In genomic region chr1:9345471-9345870, GRCh38 we compare ENCODE assay signal across 16 cellular contexts. TPM values are rescaled to one million over a fixed set of nuclear protein-coding genes. Genes with fewer than 3 reads are reported as not detected.
DNase-seq lines count a peak whose midpoint lies in the region; ATAC-seq and TF ChIP-seq lines count a peak whose summit lies in the region.
"Had no signal": no experiment of that assay in that cellular context is flagged by ENCODE, and none has a peak within 500 bp of the region (broad histone marks: within the 10 kb centered on the region; RNA-seq: fewer than 3 reads in every experiment).

No MANE protein-coding gene starts in this region.

- H3K9me3 ChIP-seq in BLaER1: peaks cover 6% of the 10 kb centered on the region
- H3K9me3 ChIP-seq in IMR-90 (ENCODE audit: control insufficient read depth, insufficient read depth, low read length): no peaks in the 10 kb centered on the region
- no peaks in the 10 kb centered on the region for H3K9me3 ChIP-seq in mammary epithelial cell (replicated peaks; ENCODE audit: insufficient read depth, low read length)
- no peaks in the 10 kb centered on the region for H3K9me3 ChIP-seq in parathyroid adenoma (ENCODE audit: control insufficient read depth, low read length)
- H3K9me3 ChIP-seq in thyroid gland: no peaks in the 10 kb centered on the region

- H4K20me1 ChIP-seq in BLaER1 (peaks cover 50% of the 10 kb centered on the region), IMR-90 (ENCODE audit: insufficient read depth, low read length) (peaks cover 92% of the 10 kb centered on the region), mammary epithelial cell (ENCODE audit: insufficient read depth, low read length) (peaks cover under 1% of the 10 kb centered on the region)

- no peak overlapping the region for H3K4ac ChIP-seq in IMR-90 (ENCODE audit: low read depth, low read length)

- dilution Hi-C loops in IMR-90 (cut with HindIII; ENCODE audit: low sequenced_read_pairs, unreplicated experiment) (no loop called here), mammary epithelial cell (cut with HindIII; ENCODE audit: low sequenced_read_pairs) (no loop called here)

- POLR2A ChIA-PET in IMR-90 (lab: Charles Lee; ENCODE audit: unreplicated experiment): no interaction called here

- WGBS in IMR-90 (ENCODE audit: extremely low coverage in 2 of 2, insufficient read length in 1 of 2), 2 experiments: 96% methylated on average over 4 of the region's 6 CpGs; no CpG with 5 or more reads in 1 of the 2 experiments
- WGBS in mammary epithelial cell (ENCODE audit: low coverage, missing lambda C conversion rate): 74% methylated on average over 5 of the region's 6 CpGs
- WGBS in thyroid gland, 2 donors: 77 to 88% methylated on average over 5 to 6 of the region's 6 CpGs

- no peak for TF ChIP-seq RAD21 in IMR-90 (IDR thresholded peaks at IDR 0.05; ENCODE audit: low read length)

- no peak overlapping the region for H4K5ac ChIP-seq in IMR-90 (ENCODE audit: low read depth, low read length)

- H2AFZ ChIP-seq in IMR-90 (replicated peaks; ENCODE audit: low read length, poor library complexity) (no peak overlapping the region), mammary epithelial cell (ENCODE audit: low read depth, low read length) (no peak overlapping the region), parathyroid adenoma (no peak overlapping the region)

- no TSS peak for BruUV-seq in IMR-90 (replicated peaks; lab: Mats Ljungman, UMichigan)
- no TSS peak for BruUV-seq in mammary epithelial cell (replicated peaks; lab: Mats Ljungman, UMichigan)

- in situ Hi-C loops in IMR-90 (cut with MboI; ENCODE audit: low sequenced_read_pairs): no loop called here
- in situ Hi-C loops in mammary epithelial cell (cut with MboI; ENCODE audit: low sequenced_read_pairs in 2 of 2): no loop called here

- H3K18ac ChIP-seq in IMR-90 (ENCODE audit: low read depth, low read length): no peak overlapping the region

- H2BK20ac ChIP-seq in IMR-90 (ENCODE audit: low read depth, low read length): no peak overlapping the region

- TF ChIP-seq CTCF in IMR-90 (conservative IDR thresholded peaks at IDR 0.05; ENCODE audit: low read depth, low read length) (no peak), mammary epithelial cell (conservative IDR thresholded peaks at IDR 0.05 in 1 of 2, IDR thresholded peaks at IDR 0.05 in 1 of 2; ENCODE audit: extremely low read depth in 1 of 2, insufficient read depth in 1 of 2, low read depth in 1 of 2, low read length in 2 of 2) (no peak), parathyroid adenoma (IDR thresholded peaks at IDR 0.05) (no peak), thyroid gland (IDR thresholded peaks at IDR 0.05) (no peak)

- intact Hi-C loops in IMR-90 (cut with micrococcal nuclease) (no loop called here), mammary epithelial cell (cut with micrococcal nuclease) (no loop called here), thyroid gland (cut with DNase I) (no loop called here)

- no peak overlapping the region for H4K8ac ChIP-seq in IMR-90 (ENCODE audit: low read depth in 2 of 2, low read length in 2 of 2)

- no peak for TF ChIP-seq POLR2A in IMR-90 (IDR thresholded peaks at IDR 0.05; ENCODE audit: low read depth, low read length)
- no peak for TF ChIP-seq POLR2A in thyroid gland (IDR thresholded peaks at IDR 0.05)

- H3K79me2 ChIP-seq in mammary epithelial cell (ENCODE audit: insufficient read depth, low read length) (peaks cover 80% of the 10 kb centered on the region), parathyroid adenoma (no peaks in the 10 kb centered on the region)

- CTCF ChIA-PET in IMR-90 (lab: Yijun Ruan, JAX) (no interaction called here), mammary epithelial cell (lab: Charles Lee; ENCODE audit: low non-redundant PET) (no interaction called here)

- ATAC-seq in IMR-90 (ENCODE audit: low read depth): no peak
- ATAC-seq in GM18520 (IDR thresholded peaks at IDR 0.05; ENCODE audit: unreplicated experiment): no peak
- ATAC-seq in GM19035 (IDR thresholded peaks at IDR 0.05; ENCODE audit: unreplicated experiment): no peak
- no peak for ATAC-seq in GM19023 (IDR thresholded peaks at IDR 0.05; ENCODE audit: unreplicated experiment)
- ATAC-seq: Panc1, SK-N-SH treated with all-trans-retinoic acid at 6 μM for 48 hours had no signal

- H3K27ac ChIP-seq in BLaER1 (no peak overlapping the region), IMR-90 (ENCODE audit: insufficient read depth, low read length) (no peak overlapping the region), mammary epithelial cell (ENCODE audit: insufficient read depth, low read depth, low read length) (no peak overlapping the region), parathyroid adenoma (no peak overlapping the region), thyroid gland (peak overlapping the region in 1 of 3 donors; percentile 32)

- H2BK5ac ChIP-seq in IMR-90 (ENCODE audit: low read depth, low read length, poor library complexity, severe bottlenecking): no peak overlapping the region

- peaks cover 45 to 91% of the 10 kb centered on the region in 2 experiments for H3K79me1 ChIP-seq in IMR-90 (ENCODE audit: low read depth in 1 of 2, low read length in 2 of 2)

- H3K4me1 ChIP-seq in BLaER1 (peaks cover 66% of the 10 kb centered on the region), IMR-90 (ENCODE audit: control insufficient read depth, insufficient read depth, low read length) (peaks cover 13% of the 10 kb centered on the region), mammary epithelial cell (ENCODE audit: insufficient read depth, low read length) (peaks cover 37% of the 10 kb centered on the region), parathyroid adenoma (no peaks in the 10 kb centered on the region), thyroid gland (peaks cover 29 to 51% of the 10 kb centered on the region in 2 donors)

- H2BK15ac ChIP-seq in IMR-90 (ENCODE audit: low read depth, low read length): no peak overlapping the region

- H3K4me3 ChIP-seq in BLaER1: no peak overlapping the region
- H3K4me3 ChIP-seq in IMR-90 (ENCODE audit: insufficient read depth, low read depth, low read length): no peak overlapping the region
- no peak overlapping the region for H3K4me3 ChIP-seq in mammary epithelial cell (replicated peaks in 1 of 3; ENCODE audit: insufficient read depth in 1 of 3, low read depth in 2 of 3, low read length in 3 of 3)
- H3K4me3 ChIP-seq in parathyroid adenoma (ENCODE audit: low read depth, low read length): no peak overlapping the region
- no peak overlapping the region for H3K4me3 ChIP-seq in thyroid gland (replicated peaks in 1 of 3)

- no peak overlapping the region for H2BK120ac ChIP-seq in IMR-90 (ENCODE audit: low read depth, low read length)

- H3K23ac ChIP-seq in IMR-90 (ENCODE audit: low read depth, low read length): no peak overlapping the region

- peaks cover 33% of the 10 kb centered on the region for H3K9me1 ChIP-seq in IMR-90 (ENCODE audit: insufficient read depth, low read length)

- no peak overlapping the region for H3K14ac ChIP-seq in IMR-90 (replicated peaks; ENCODE audit: low read depth, low read length)

- H2AK9ac ChIP-seq in IMR-90 (replicated peaks; ENCODE audit: low read depth, low read length, poor library complexity): no peak overlapping the region

- peak overlapping the region; percentile 24; the same call in 1 of the 2 replicates for H2AK5ac ChIP-seq in IMR-90 (ENCODE audit: low read depth, low read length)

- no peak overlapping the region for H4K91ac ChIP-seq in IMR-90 (ENCODE audit: insufficient read depth, low read depth, low read length)

- H3K9ac ChIP-seq in BLaER1: no peak overlapping the region
- H3K9ac ChIP-seq in IMR-90 (ENCODE audit: low read depth, low read length): no peak overlapping the region
- H3K9ac ChIP-seq in mammary epithelial cell (ENCODE audit: insufficient read depth, low read length): no peak overlapping the region
- H3K9ac ChIP-seq in parathyroid adenoma: no peak overlapping the region

- H3K36me3 ChIP-seq in BLaER1: no peaks in the 10 kb centered on the region
- H3K36me3 ChIP-seq in IMR-90 (ENCODE audit: control insufficient read depth, insufficient read depth, low read length): no peaks in the 10 kb centered on the region
- no peaks in the 10 kb centered on the region for H3K36me3 ChIP-seq in mammary epithelial cell (ENCODE audit: insufficient read depth, low read length)
- H3K36me3 ChIP-seq in parathyroid adenoma (ENCODE audit: control insufficient read depth, insufficient read depth, low read length): no peaks in the 10 kb centered on the region
- no peaks in the 10 kb centered on the region for H3K36me3 ChIP-seq in thyroid gland

- DNase-seq in IMR-90: no peak
- no peak for DNase-seq in mammary epithelial cell
- DNase-seq in thyroid gland: no peak
- DNase-seq: AML-193; CD4-positive, alpha-beta T cell; H9; NCI-H1436 treated with DMSO at 0.1 percent for 48 hours; NCI-H226; Right ventricle myocardium superior had no signal

- no peaks in the 10 kb centered on the region for H3K27me3 ChIP-seq in BLaER1
- no peaks in the 10 kb centered on the region for H3K27me3 ChIP-seq in IMR-90 (ENCODE audit: control insufficient read depth, insufficient read depth, low read length)
- no peaks in the 10 kb centered on the region for H3K27me3 ChIP-seq in mammary epithelial cell (ENCODE audit: insufficient read depth, low read length)
- no peaks in the 10 kb centered on the region for H3K27me3 ChIP-seq in parathyroid adenoma (ENCODE audit: control insufficient read depth, insufficient read depth, low read length)
- H3K27me3 ChIP-seq in thyroid gland: no peaks in the 10 kb centered on the region

- H3K56ac ChIP-seq in IMR-90 (ENCODE audit: extremely low read depth, insufficient read depth, low read length): no peak overlapping the region

- H3K4me2 ChIP-seq in BLaER1 (peak overlapping the region; percentile 87), IMR-90 (ENCODE audit: low read depth, low read length) (no peak overlapping the region), mammary epithelial cell (ENCODE audit: insufficient read depth, low read depth, low read length) (peak overlapping the region; percentile 13), parathyroid adenoma (ENCODE audit: low read length) (peak overlapping the region; percentile 5)

TF ChIP-seq in IMR-90, 13 proteins besides CTCF, POLR2A, EP300 and RAD21 (continues in another document):
- TF ChIP-seq BHLHE40 (IDR thresholded peaks at IDR 0.05; ENCODE audit: low read depth, low read length): no peak
- TF ChIP-seq SMC3 (IDR thresholded peaks at IDR 0.05; ENCODE audit: low read depth, low read length): no peak
- no peak for TF ChIP-seq USF2 (IDR thresholded peaks at IDR 0.05; ENCODE audit: low read depth, low read length)

RNA-seq across cellular contexts. Expression of gene SPSB1, which starts 52.8 kb away (rescaled TPM):
- total RNA-seq in IMR-90 (2012; rRNA removed) (15.0 and 16.7 TPM in 2 replicates), mammary epithelial cell (10 to 100 TPM; 18.2 to 56.7 TPM), thyroid gland (10 to 100 TPM; 30.5 to 65.0 (median 36.2) TPM)
- polyA plus RNA-seq in IMR-90 (2012; rRNA removed) (17.6 and 19.8 TPM in 2 replicates), mammary epithelial cell (13.2 TPM)
- polyA plus RNA-seq in IMR-90 (2012; cell fraction: cytosol; rRNA removed): 22.0 and 35.7 TPM in 2 replicates
- polyA plus RNA-seq in IMR-90 (2012; cell fraction: nucleus; rRNA removed; ENCODE audit: low replicate concordance): 16.5 and 24.0 TPM in 2 replicates
- 17.3 TPM for polyA minus RNA-seq in mammary epithelial cell
